8 cellular contexts compared by ENCODE assay signal in the genomic region with DNA sequence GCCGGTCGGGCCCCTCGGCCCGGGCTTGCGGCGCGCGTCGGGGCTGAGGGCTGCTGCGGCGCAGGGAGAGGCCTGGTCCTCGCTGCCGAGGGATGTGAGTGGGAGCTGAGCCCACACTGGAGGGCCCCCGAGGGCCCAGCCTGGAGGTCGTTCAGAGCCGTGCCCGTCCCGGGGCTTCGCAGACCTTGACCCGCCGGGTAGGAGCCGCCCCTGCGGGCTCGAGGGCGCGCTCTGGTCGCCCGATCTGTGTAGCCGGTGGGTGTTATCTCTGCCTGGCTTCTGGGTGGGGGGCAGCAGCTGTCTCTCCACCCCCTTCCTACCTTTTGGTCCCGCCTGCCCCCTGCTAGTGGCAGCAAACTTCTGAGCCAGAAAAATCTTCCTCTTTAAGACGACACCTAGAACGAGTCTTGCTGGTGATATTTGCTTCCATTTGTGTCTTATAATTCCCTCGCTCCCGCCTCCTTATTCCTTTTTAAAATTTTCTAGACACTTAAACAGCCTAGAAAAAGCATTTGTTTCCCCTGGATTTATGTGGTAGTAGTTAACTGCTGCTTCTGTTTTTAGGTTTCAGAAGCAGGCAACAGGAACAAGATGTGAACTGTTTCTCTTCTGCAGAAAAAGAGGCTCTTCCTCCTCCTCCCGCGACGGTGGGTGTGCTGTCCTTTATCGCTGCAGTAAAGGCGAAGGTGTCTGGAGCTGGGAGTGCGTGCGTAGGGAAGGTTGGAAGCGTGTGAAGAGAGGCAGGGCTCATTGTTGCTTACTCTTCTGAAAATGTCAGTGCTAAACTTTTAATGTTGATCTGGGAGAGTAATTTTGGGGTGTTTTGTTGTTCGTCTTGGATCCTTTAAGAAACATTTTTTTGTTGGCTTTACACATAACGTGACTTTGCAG. TPM values are rescaled to one million over a fixed set of nuclear protein-coding genes. Genes with fewer than 3 reads are reported as not detected.
DNase-seq lines count a peak whose midpoint lies in the region; ATAC-seq, FAIRE-seq and TF ChIP-seq lines count a peak whose summit lies in the region.

No MANE protein-coding gene starts in this region.

- BruUV-seq in HepG2 (replicated peaks; lab: Mats Ljungman, UMichigan): TSS peak; percentile 46

- no peak for TF ChIP-seq EP300 in HepG2 (IDR thresholded peaks at IDR 0.05; ENCODE audit: low read depth in 2 of 2, low read length in 2 of 2)
- no peak for TF ChIP-seq EP300 in HepG2 (CRISPR knock-in tag; IDR thresholded peaks at IDR 0.05; ENCODE audit: borderline replicate concordance)

- no peaks in the 10 kb centered on the region for H3K27me3 ChIP-seq in CD4-positive, CD25-positive, alpha-beta regulatory T cell (ENCODE audit: control insufficient read depth, insufficient read depth, low read length)
- H3K27me3 ChIP-seq in Loucy (ENCODE audit: insufficient read depth, low read length, poor library complexity, severe bottlenecking) (no peaks in the 10 kb centered on the region), dorsolateral prefrontal cortex (no peaks in the 10 kb centered on the region), HepG2 (ENCODE audit: control insufficient read depth in 1 of 2, insufficient read depth in 2 of 2, low read length in 2 of 2) (no peaks in the 10 kb centered on the region)

- H3K4me2 ChIP-seq in Loucy (ENCODE audit: low read depth, low read length, poor library complexity, severe bottlenecking): peak overlapping the region; percentile 90
- H3K4me2 ChIP-seq in HepG2 (ENCODE audit: low read depth, low read length): peak overlapping the region; percentile 88

- CTCF ChIA-PET in HepG2 (lab: Yijun Ruan, JAX; ENCODE audit: low intra/inter-chr PET ratio, low total read pairs): interaction anchor here (1.0 kb wide), 1 partner anchor 227 kb away, joined by 3 read pairs; no protein-coding TSS in a partner anchor

- H3K27ac ChIP-seq in CD4-positive, CD25-positive, alpha-beta regulatory T cell (ENCODE audit: insufficient read depth, low read length, poor library complexity, severe bottlenecking): peak overlapping the region; percentile 79
- peak overlapping the region; percentile 87 for H3K27ac ChIP-seq in VCaP
- peak overlapping the region; percentile 84 to 99 (median 97) for H3K27ac ChIP-seq in dorsolateral prefrontal cortex
- peak overlapping the region; percentile 91 for H3K27ac ChIP-seq in HepG2 (ENCODE audit: extremely low read length, insufficient read depth, low read length)

- H2AFZ ChIP-seq in Loucy (ENCODE audit: low read length) (peak overlapping the region; percentile 93), HepG2 (ENCODE audit: low read length) (peak overlapping the region; percentile 28)

- POLR2A ChIA-PET in HepG2 (lab: Yijun Ruan, JAX): interaction anchor here (0.9 to 2.3 kb wide), 7 partner anchors 9 to 1023 kb away, joined by 3 to 17 read pairs (median 7); a partner anchor contains a TSS

- DNase-seq in CD4-positive, CD25-positive, alpha-beta regulatory T cell: peak; percentile 11 to 65 (median 17)
- DNase-seq in dorsolateral prefrontal cortex: peak in 8 of 10 donors; percentile 39 to 76 (median 51)
- no peak for DNase-seq in HepG2 (ENCODE audit: low spot score)
- DNase-seq in stimulated activated effector memory CD8-positive, alpha-beta T cell treated with anti-CD3 and anti-CD28 coated beads, Interleukin-12 subunit alpha, Interleukin-12 subunit beta, amount 100 ng/mL, for 72 hours (ENCODE audit: low spot score in 2 of 2): no peak
- DNase-seq in H54 (ENCODE audit: insufficient read length, low spot score): no peak

- H4K20me1 ChIP-seq in Loucy (ENCODE audit: insufficient read depth, low read length, poor library complexity, severe bottlenecking) (no peaks in the 10 kb centered on the region), HepG2 (ENCODE audit: insufficient read depth, low read length) (no peaks in the 10 kb centered on the region)

- no peaks in the 10 kb centered on the region for H3K36me3 Mint-ChIP-seq in CD4-positive, CD25-positive, alpha-beta regulatory T cell
- H3K36me3 Mint-ChIP-seq in stimulated activated effector memory CD8-positive, alpha-beta T cell treated with anti-CD3 and anti-CD28 coated beads, Interleukin-12 subunit alpha, Interleukin-12 subunit beta, amount 100 ng/mL, for 72 hours: peaks cover 7% of the 10 kb centered on the region

- peak overlapping the region; percentile 83 to 85 (median 84) for H3K27ac Mint-ChIP-seq in CD4-positive, CD25-positive, alpha-beta regulatory T cell
- peak overlapping the region; percentile 89 for H3K27ac Mint-ChIP-seq in stimulated activated effector memory CD8-positive, alpha-beta T cell treated with anti-CD3 and anti-CD28 coated beads, Interleukin-12 subunit alpha, Interleukin-12 subunit beta, amount 100 ng/mL, for 72 hours

- H3K9me3 ChIP-seq in CD4-positive, CD25-positive, alpha-beta regulatory T cell (ENCODE audit: control insufficient read depth in 2 of 2, low read length in 2 of 2): no peaks in the 10 kb centered on the region
- no peaks in the 10 kb centered on the region for H3K9me3 ChIP-seq in Loucy (ENCODE audit: insufficient read depth, low read depth, low read length)
- no peaks in the 10 kb centered on the region for H3K9me3 ChIP-seq in HepG2 (ENCODE audit: low read length)

- H3K79me2 ChIP-seq in Loucy (ENCODE audit: insufficient read depth, low read length) (peaks cover 31% of the 10 kb centered on the region), HepG2 (ENCODE audit: insufficient read depth, low read length) (no peaks in the 10 kb centered on the region)

- peak; percentile 2; the same call in 1 of the 2 replicates for TF ChIP-seq RAD21 in HepG2 (CRISPR knock-in tag; IDR thresholded peaks at IDR 0.05)

- intact Hi-C loops in dorsolateral prefrontal cortex (cut with DNase I) (loop anchor here (2.0 to 10.0 kb wide), 10 partner anchors 67 to 609 kb away; a partner anchor contains a TSS), HepG2 (cut with micrococcal nuclease; ENCODE audit: unreplicated experiment) (loop anchor here (1.0 to 10.0 kb wide), 5 partner anchors 123 to 619 kb away; a partner anchor contains a TSS)

- H3K9me2 ChIP-seq in Loucy (replicated peaks; ENCODE audit: low read depth, low read length): no peaks in the 10 kb centered on the region

- 8% methylated on average over 15 of the region's 44 CpGs for WGBS in HepG2 (ENCODE audit: low lambda C conversion rate)

- H3K36me3 ChIP-seq in CD4-positive, CD25-positive, alpha-beta regulatory T cell (ENCODE audit: control insufficient read depth, insufficient read depth, low read length): no peaks in the 10 kb centered on the region
- H3K36me3 ChIP-seq in Loucy (ENCODE audit: insufficient read depth, low read length) (no peaks in the 10 kb centered on the region), HepG2 (replicated peaks in 1 of 2; ENCODE audit: control insufficient read depth in 1 of 2, insufficient read depth in 2 of 2, low read length in 2 of 2) (no peaks in the 10 kb centered on the region)

- peak; percentile 26 for FAIRE-seq in HepG2 (lab: Jason Lieb, UNC)
- FAIRE-seq in H54 (lab: Jason Lieb, UNC): no peak

- no peaks in the 10 kb centered on the region for H3F3A ChIP-seq in Loucy (ENCODE audit: low read depth)

- peaks cover 43% of the 10 kb centered on the region for H3K4me1 ChIP-seq in CD4-positive, CD25-positive, alpha-beta regulatory T cell (ENCODE audit: control insufficient read depth, insufficient read depth, low read length, poor library complexity, severe bottlenecking)
- peaks cover 40% of the 10 kb centered on the region for H3K4me1 ChIP-seq in Loucy (ENCODE audit: insufficient read depth, low read length, poor library complexity, severe bottlenecking)
- H3K4me1 ChIP-seq in HepG2 (ENCODE audit: insufficient read depth, low read length): peaks cover 43% of the 10 kb centered on the region

- H3K9me3 Mint-ChIP-seq in CD4-positive, CD25-positive, alpha-beta regulatory T cell: no peaks in the 10 kb centered on the region
- no peaks in the 10 kb centered on the region for H3K9me3 Mint-ChIP-seq in stimulated activated effector memory CD8-positive, alpha-beta T cell treated with anti-CD3 and anti-CD28 coated beads, Interleukin-12 subunit alpha, Interleukin-12 subunit beta, amount 100 ng/mL, for 72 hours

- peak; percentile 0 to 11 for ATAC-seq in CD4-positive, CD25-positive, alpha-beta regulatory T cell (ENCODE audit: low read depth in 2 of 2)
- ATAC-seq in GM21367 (IDR thresholded peaks at IDR 0.05; ENCODE audit: unreplicated experiment): peak; percentile 14
- peak; percentile 52 for ATAC-seq in HepG2
- no peak for ATAC-seq in stimulated activated effector memory CD8-positive, alpha-beta T cell treated with anti-CD3 and anti-CD28 coated beads, Interleukin-12 subunit alpha, Interleukin-12 subunit beta, amount 100 ng/mL, for 72 hours

- H3K9ac ChIP-seq in Loucy (ENCODE audit: low read depth, low read length, poor library complexity, severe bottlenecking) (peak overlapping the region; percentile 80), HepG2 (ENCODE audit: insufficient read depth, low read depth, low read length) (peak overlapping the region; percentile 83)

- no peaks in the 10 kb centered on the region for H3K27me3 Mint-ChIP-seq in CD4-positive, CD25-positive, alpha-beta regulatory T cell

- TF ChIP-seq POLR2A in HepG2 (IDR thresholded peaks at IDR 0.05; ENCODE audit: insufficient read depth in 1 of 2, low read depth in 2 of 2, low read length in 2 of 2) (no peak), H54 (IDR thresholded peaks at IDR 0.05; ENCODE audit: low read depth, low read length) (no peak)

- H3K4me3 Mint-ChIP-seq in CD4-positive, CD25-positive, alpha-beta regulatory T cell: peak overlapping the region; percentile 91 to 96 (median 94)
- no peak overlapping the region for H3K4me3 Mint-ChIP-seq in stimulated activated effector memory CD8-positive, alpha-beta T cell treated with anti-CD3 and anti-CD28 coated beads, Interleukin-12 subunit alpha, Interleukin-12 subunit beta, amount 100 ng/mL, for 72 hours

- H3K4me3 ChIP-seq in CD4-positive, CD25-positive, alpha-beta regulatory T cell (ENCODE audit: low read depth, low read length): peak overlapping the region; percentile 89
- H3K4me3 ChIP-seq in Loucy (ENCODE audit: low read length, poor library complexity, severe bottlenecking) (peak overlapping the region; percentile 80), dorsolateral prefrontal cortex (peak overlapping the region; percentile 44 to 99 (median 90)), HepG2 (replicated peaks in 1 of 3; ENCODE audit: insufficient read depth in 1 of 3, low read depth in 2 of 3, low read length in 3 of 3) (peak overlapping the region; percentile 67 to 85 (median 81))

- peaks cover 15 to 30% (median 17%) of the 10 kb centered on the region in 4 donors for H3K4me1 Mint-ChIP-seq in CD4-positive, CD25-positive, alpha-beta regulatory T cell
- peaks cover 40% of the 10 kb centered on the region for H3K4me1 Mint-ChIP-seq in stimulated activated effector memory CD8-positive, alpha-beta T cell treated with anti-CD3 and anti-CD28 coated beads, Interleukin-12 subunit alpha, Interleukin-12 subunit beta, amount 100 ng/mL, for 72 hours

- in situ Hi-C loops in HepG2 (cut with HindIII; ENCODE audit: extremely low pct_ligation_motif_present, low pct_unique_long_range_greater_than_20kb): loop anchor here (5.0 to 25.0 kb wide), 3 partner anchors 228 to 452 kb away; a partner anchor contains a TSS

- no peak for TF ChIP-seq CTCF in Loucy (conservative IDR thresholded peaks at IDR 0.05; ENCODE audit: low read length)
- peak; percentile 21 for TF ChIP-seq CTCF in VCaP (conservative IDR thresholded peaks at IDR 0.05)
- peak in 7 of 56 donors; percentile 2 to 18 (median 6) for TF ChIP-seq CTCF in dorsolateral prefrontal cortex (IDR thresholded peaks at IDR 0.05 in 54 of 56, conservative IDR thresholded peaks at IDR 0.05 in 2 of 56; ENCODE audit: low read depth in 1 of 56, partially characterized antibody in 56 of 56)
- no peak for TF ChIP-seq CTCF in HepG2 (CRISPR knock-in tag; IDR thresholded peaks at IDR 0.05)

RNA-seq across cellular contexts. Expression of a gene that starts 0.5 kb away (rescaled TPM):
- total RNA-seq in CD4-positive, CD25-positive, alpha-beta regulatory T cell: 19.5 TPM
- 1 to 10 TPM; 6.8 to 8.5 (median 6.8) TPM for polyA plus RNA-seq in CD4-positive, CD25-positive, alpha-beta regulatory T cell
- 10 to 100 TPM; 15.3 to 35.5 (median 24.7) TPM for total RNA-seq in dorsolateral prefrontal cortex
- total RNA-seq in HepG2 (2016; rRNA removed; fragmentation: Illumina TruSeq; extraction: Trizol): 4.1 and 5.8 TPM in 2 replicates
- 1.9 TPM in 2 replicates for total RNA-seq in HepG2 (2016; cell fraction: cytosol; rRNA removed; fragmentation: Illumina TruSeq; extraction: Trizol; ENCODE audit: low read depth)
- total RNA-seq in HepG2 (2016; cell fraction: insoluble cytoplasmic fraction; rRNA removed; fragmentation: Illumina TruSeq; extraction: Trizol): 3.9 and 5.2 TPM in 2 replicates
- total RNA-seq in HepG2 (2016; cell fraction: membrane; rRNA removed; fragmentation: Illumina TruSeq; extraction: Trizol): 2.7 and 3.3 TPM in 2 replicates
- total RNA-seq in HepG2 (2016; cell fraction: nucleus; rRNA removed; fragmentation: Illumina TruSeq; extraction: Trizol): 8.9 and 9.8 TPM in 2 replicates
- polyA plus RNA-seq in HepG2 (2011; rRNA removed): 0.97 and 1.1 TPM in 2 replicates
- polyA plus RNA-seq in HepG2 (2011; cell fraction: cytosol; rRNA removed): 0.36 and 0.69 TPM in 2 replicates
- 1.8 and 1.9 TPM in 2 replicates for polyA plus RNA-seq in HepG2 (2011; cell fraction: nucleus; rRNA removed)
- polyA plus RNA-seq in HepG2 (2012): 1.6 and 1.8 TPM in 2 replicates
- 0.11 and 0.22 TPM in 2 replicates for polyA plus RNA-seq in HepG2 (2016; cell fraction: cytosol; fragmentation: Illumina TruSeq; extraction: Trizol; ENCODE audit: low read depth)
- polyA plus RNA-seq in HepG2 (2016; cell fraction: insoluble cytoplasmic fraction; fragmentation: Illumina TruSeq; extraction: Trizol; ENCODE audit: low read depth): 3.6 and 3.7 TPM in 2 replicates
- 0.78 and 0.98 TPM in 2 replicates for polyA plus RNA-seq in HepG2 (2016; cell fraction: membrane; fragmentation: Illumina TruSeq; extraction: Trizol; ENCODE audit: low read depth)
- 4.4 and 5.6 TPM in 2 replicates for polyA plus RNA-seq in HepG2 (2016; cell fraction: nucleus; fragmentation: Illumina TruSeq; extraction: Trizol; ENCODE audit: insufficient read depth, low read depth)
- polyA minus RNA-seq in HepG2 (2011; rRNA and poly(A)+ RNA removed; ENCODE audit: low replicate concordance): 1.4 and 3.3 TPM in 2 replicates
- polyA minus RNA-seq in HepG2 (2011; cell fraction: cytosol; rRNA and poly(A)+ RNA removed): 2.1 and 2.3 TPM in 2 replicates
- polyA minus RNA-seq in HepG2 (2011; cell fraction: nucleus; rRNA and poly(A)+ RNA removed): 15.7 and 20.3 TPM in 2 replicates

Comparison
In these comparisons a context has a peak if more than half of its experiments do, and no peak if none do; other contexts are left out.
1. DNase-seq: peak in CD4-positive, CD25-positive, alpha-beta regulatory T cell (3 of 3) and dorsolateral prefrontal cortex (8 of 10); none in HepG2 (single experiment), stimulated activated effector memory CD8-positive, alpha-beta T cell treated with anti-CD3 and anti-CD28 coated beads, Interleukin-12 subunit alpha, Interleukin-12 subunit beta, amount 100 ng/mL, for 72 hours (0 of 2) and H54 (single experiment).
2. Peak in every context shown above with its lines, with median percentiles within 50 percentile points of each other: H3K27ac ChIP-seq and H3K4me3 ChIP-seq.